In the genomic region with DNA sequence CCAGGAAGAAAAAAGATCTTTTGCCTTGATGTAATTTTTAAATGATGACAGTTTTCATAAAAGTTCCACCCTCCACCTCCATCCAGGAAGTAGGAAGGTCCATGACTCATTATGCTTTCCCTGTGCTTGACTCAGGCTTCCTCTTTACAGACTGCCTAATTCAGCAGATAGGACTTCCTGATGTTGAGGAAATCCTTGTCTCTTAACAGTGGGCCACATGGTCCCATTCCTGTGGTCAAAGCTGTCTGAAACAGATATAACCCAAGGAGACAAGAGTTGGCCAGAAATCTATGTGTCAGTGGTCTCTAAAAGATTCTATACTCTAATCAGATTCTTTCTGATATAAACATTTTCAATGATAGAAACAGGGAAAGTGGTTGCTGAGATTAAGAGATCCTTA, we compare ENCODE assay signal across 8 cellular contexts.
DNase-seq lines count a peak whose midpoint lies in the region; ATAC-seq, FAIRE-seq and TF ChIP-seq lines count a peak whose summit lies in the region.

No MANE protein-coding gene starts in this region.

- H3K4me3 ChIP-seq in fibroblast of lung (replicated peaks in 1 of 4; ENCODE audit: control extremely low read depth in 1 of 4, insufficient read depth in 1 of 4, low read depth in 3 of 4, low read length in 4 of 4) (no peak overlapping the region), pancreas (no peak overlapping the region), endodermal cell (ENCODE audit: low read length) (no peak overlapping the region)

- no peaks in the 10 kb centered on the region for H4K20me1 ChIP-seq in fibroblast of lung (ENCODE audit: control insufficient read depth, extremely low read depth, insufficient read depth, low read length)

- H3K27ac ChIP-seq in fibroblast of lung (ENCODE audit: insufficient read depth, low read length) (peak overlapping the region; percentile 48), pancreas (peak overlapping the region in 2 of 4 donors; percentile 19 to 45), endodermal cell (ENCODE audit: low read depth, low read length) (no peak overlapping the region)

- no peak overlapping the region for H2AFZ ChIP-seq in fibroblast of lung (ENCODE audit: low read length)

- TF ChIP-seq CTCF in fibroblast of lung (conservative IDR thresholded peaks at IDR 0.05 in 1 of 2, IDR thresholded peaks at IDR 0.05 in 1 of 2; ENCODE audit: low read depth in 1 of 2, low read length in 2 of 2) (no peak), pancreas (IDR thresholded peaks at IDR 0.05) (no peak), endodermal cell (conservative IDR thresholded peaks at IDR 0.05) (no peak)

- H3K9me3 Mint-ChIP-seq in endodermal cell = peaks cover 11% of the 10 kb centered on the region

- H3K9ac ChIP-seq in fibroblast of lung (ENCODE audit: insufficient read depth, low read length) (no peak overlapping the region), endodermal cell (ENCODE audit: extremely low read depth, low read length, poor library complexity, severe bottlenecking) (no peak overlapping the region)

- H3K27me3 Mint-ChIP-seq in endodermal cell (ENCODE audit: insufficient read depth) = no peaks in the 10 kb centered on the region

- H3K4me1 ChIP-seq in fibroblast of lung (ENCODE audit: control insufficient read depth, extremely low read depth, insufficient read depth, low read length) (no peaks in the 10 kb centered on the region), pancreas (no peaks in the 10 kb centered on the region), endodermal cell (ENCODE audit: control insufficient read depth, insufficient read depth, low read length) (no peaks in the 10 kb centered on the region)

- H3K79me2 ChIP-seq in fibroblast of lung (ENCODE audit: control insufficient read depth, insufficient read depth, low read length) = no peaks in the 10 kb centered on the region

- H3K36me3 ChIP-seq in fibroblast of lung (ENCODE audit: control insufficient read depth, insufficient read depth, low read length) (no peaks in the 10 kb centered on the region), pancreas (peaks cover 0 to 4% (median 0%) of the 10 kb centered on the region in 3 donors), endodermal cell (ENCODE audit: control insufficient read depth, insufficient read depth, low read length) (peaks cover 8% of the 10 kb centered on the region)

- H3K4me2 ChIP-seq in fibroblast of lung (ENCODE audit: extremely low read depth, insufficient read depth, low read length) = peak overlapping the region; percentile 17

- no peak overlapping the region for H3K27ac Mint-ChIP-seq in endodermal cell

- peak; percentile 53 to 96 (median 88) for ATAC-seq in pancreas

- no peak overlapping the region for H3K4me3 Mint-ChIP-seq in endodermal cell

- H3K27me3 ChIP-seq in fibroblast of lung (ENCODE audit: control insufficient read depth, insufficient read depth, low read length) (no peaks in the 10 kb centered on the region), pancreas (no peaks in the 10 kb centered on the region), endodermal cell (ENCODE audit: control insufficient read depth, insufficient read depth, low read length, poor library complexity, severe bottlenecking) (no peaks in the 10 kb centered on the region)

- H3K36me3 Mint-ChIP-seq in endodermal cell (ENCODE audit: low read depth) = peaks cover 25% of the 10 kb centered on the region

- intact Hi-C loops in pancreas (cut with DNase I) = no loop called here

- FAIRE-seq in pancreas (lab: Jason Lieb, UNC) = peak; percentile 53

- no peaks in the 10 kb centered on the region for H3K9me3 ChIP-seq in fibroblast of lung (ENCODE audit: control insufficient read depth, insufficient read depth, low read depth, low read length)
- no peaks in the 10 kb centered on the region for H3K9me3 ChIP-seq in pancreas
- peaks cover 14% of the 10 kb centered on the region for H3K9me3 ChIP-seq in endodermal cell (ENCODE audit: control insufficient read depth, low read length)

- H3K4me1 Mint-ChIP-seq in endodermal cell = no peaks in the 10 kb centered on the region

- DNase-seq in NCI-H2081 (lab: John Stamatoyannopoulos, UW) (peak; percentile 14 to 42), NCI-H2081 treated with DMSO at 0.1 percent for 48 hours (lab: John Stamatoyannopoulos, UW) (no peak), SIG-M5 (lab: John Stamatoyannopoulos, UW) (peak; percentile 40), fibroblast of lung (ENCODE audit: low read depth in 2 of 2) (peak; percentile 80 to 95), pancreas (no peak), COR-L47 (lab: John Stamatoyannopoulos, UW) (no peak), endodermal cell (no peak), NCI-H524 (lab: John Stamatoyannopoulos, UW) (no peak)

Comparison
In these comparisons a context has a peak if more than half of its experiments do, and no peak if none do; other contexts are left out.
1. DNase-seq: peak in NCI-H2081 (2 of 2), SIG-M5 (single experiment) and fibroblast of lung (2 of 2); none in NCI-H2081 treated with DMSO at 0.1 percent for 48 hours (single experiment), pancreas (0 of 6), COR-L47 (single experiment), endodermal cell (single experiment) and NCI-H524 (0 of 2).